Comparison of ENCODE assay signal across 10 cellular contexts in genomic region chr1:214558002-214558770, GRCh38. TPM values are rescaled to one million over a fixed set of nuclear protein-coding genes. Genes with fewer than 3 reads are reported as not detected.
DNase-seq lines count a peak whose midpoint lies in the region; ATAC-seq lines count a peak whose summit lies in the region.
"Had no signal": no experiment of that assay in that cellular context is flagged by ENCODE, and none has a peak within 500 bp of the region (broad histone marks: within the 10 kb centered on the region; RNA-seq: fewer than 3 reads in every experiment).

No MANE protein-coding gene starts in this region.

- H3K4me1 ChIP-seq in SJCRH30, result peaks cover 9% of the 10 kb centered on the region

- no peaks in the 10 kb centered on the region for H3K36me3 ChIP-seq in SJCRH30

- H3K9me3 ChIP-seq in SJCRH30 (replicated peaks), result no peaks in the 10 kb centered on the region

- ATAC-seq in HG02571 (IDR thresholded peaks at IDR 0.05; ENCODE audit: unreplicated experiment) (peak; percentile 48), HG02852 (IDR thresholded peaks at IDR 0.05; ENCODE audit: unreplicated experiment) (no peak)

- peak; percentile 88 for DNase-seq in GM03348 (ENCODE audit: low spot score)
- peak; percentile 41 to 42 for DNase-seq in SJCRH30
- peak; percentile 98 for DNase-seq in left kidney (ENCODE audit: low read depth, low spot score)
- no peak for DNase-seq in NCI-H146 (lab: John Stamatoyannopoulos, UW)
- DNase-seq in NCI-H748 treated with DMSO at 0.1 percent for 48 hours (lab: John Stamatoyannopoulos, UW), result no peak
- no peak for DNase-seq in stimulated activated CD4-positive, alpha-beta T cell treated with anti-CD3 and anti-CD28 coated beads, Interleukin-2, amount 100 ng/mL, for 48 hours
- DNase-seq: GDM1, SHP77 treated with DMSO at 0.1 percent for 48 hours had no signal

- H3K27me3 ChIP-seq in SJCRH30, result no peaks in the 10 kb centered on the region

- no peak overlapping the region for H3K27ac ChIP-seq in SJCRH30

- H3K4me3 ChIP-seq in SJCRH30, result no peak overlapping the region

RNA-seq across cellular contexts. Expression of gene PTPN14, which starts 6.8 kb away (rescaled TPM):
- total RNA-seq in SJCRH30 (2014; rRNA removed; shearing (Covaris generic)), result 22.1 and 24.3 TPM in 2 replicates

RNA-seq across cellular contexts. Expression of gene CENPF, which starts 44.8 kb away (rescaled TPM):
- total RNA-seq in SJCRH30 (2014; rRNA removed; shearing (Covaris generic)), result 213 and 231 TPM in 2 replicates

Comparison
In these comparisons a context has a peak if more than half of its experiments do, and no peak if none do; other contexts are left out.
1. DNase-seq: peak in GM03348 (single experiment), SJCRH30 (2 of 2) and left kidney (single experiment); none in NCI-H146 (single experiment), NCI-H748 treated with DMSO at 0.1 percent for 48 hours (single experiment) and stimulated activated CD4-positive, alpha-beta T cell treated with anti-CD3 and anti-CD28 coated beads, Interleukin-2, amount 100 ng/mL, for 48 hours (0 of 2).